ENCODE assay signal across 29 cellular contexts in the genomic region with DNA sequence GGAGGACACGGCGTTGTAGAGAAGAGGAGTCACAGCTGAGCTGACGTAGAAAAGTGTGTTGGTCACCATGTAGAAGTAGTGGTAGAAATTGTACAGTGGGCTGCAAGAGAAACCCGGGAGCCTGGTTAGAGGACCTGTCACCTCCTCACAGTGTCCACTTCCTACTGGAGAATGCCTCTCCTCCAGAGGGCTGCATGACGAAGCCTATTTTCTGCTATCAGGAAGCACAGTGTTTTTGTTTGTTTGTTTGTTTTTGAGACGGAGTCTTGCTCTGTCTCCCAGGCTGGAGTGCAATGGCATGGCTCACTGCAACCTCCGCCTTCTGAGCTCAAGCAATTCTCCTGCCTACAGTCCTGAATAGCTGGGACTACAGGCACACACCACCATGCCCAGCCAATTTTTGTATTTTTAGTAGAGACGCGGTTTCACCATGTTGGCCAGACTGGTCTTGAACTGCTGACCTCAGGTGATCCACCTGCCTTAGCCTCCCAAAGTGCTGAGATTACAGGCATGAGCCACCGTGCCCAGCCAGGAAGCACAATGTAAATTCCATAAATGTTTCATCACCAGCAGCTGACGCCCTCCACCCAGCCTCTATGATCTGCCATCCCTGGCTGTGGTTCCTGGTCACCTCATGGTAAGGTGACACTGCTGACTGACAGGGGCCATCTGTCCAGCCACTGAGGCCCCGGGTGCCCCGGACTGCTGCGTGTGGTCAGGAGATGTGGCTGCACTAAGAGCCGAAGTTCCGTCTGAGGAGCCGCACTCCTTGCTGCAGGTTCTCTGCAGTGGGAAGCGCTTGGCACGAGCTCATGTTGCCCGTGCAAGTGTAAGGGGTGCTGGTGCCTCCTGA. TPM values are rescaled to one million over a fixed set of nuclear protein-coding genes. Genes with fewer than 3 reads are reported as not detected.
A peak's percentile ranks its signal among the peaks of the same experiment; 100 is the strongest.
DNase-seq lines count a peak whose midpoint lies in the region; FAIRE-seq and TF ChIP-seq lines count a peak whose summit lies in the region.
"Had no signal": no experiment of that assay in that cellular context is flagged by ENCODE, and none has a peak within 500 bp of the region (broad histone marks: within the 10 kb centered on the region; RNA-seq: fewer than 3 reads in every experiment).

No MANE protein-coding gene starts in this region.

- TF ChIP-seq POLR2A in spleen (IDR thresholded peaks at IDR 0.05) (no peak), GM12891 (IDR thresholded peaks at IDR 0.05; ENCODE audit: low read depth, low read length) (no peak)

- H3K36me3 ChIP-seq in SJCRH30 (no peaks in the 10 kb centered on the region), spleen (no peaks in the 10 kb centered on the region)
- H3K36me3 ChIP-seq: BLaER1 treated with 17β-estradiol and CSF1 and Interleukin-3, amounts not matched to agents 10 nM and 100 nM; MG63; SJSA1 had no signal

- H3K27ac ChIP-seq in SJCRH30 (no peak overlapping the region), spleen (no peak overlapping the region)
- H3K27ac ChIP-seq: A549; BLaER1 treated with 17β-estradiol and CSF1 and Interleukin-3, amounts not matched to agents 10 nM and 100 nM; GM23248; SJSA1 had no signal

- H3K27me3 ChIP-seq in SJCRH30 (no peaks in the 10 kb centered on the region), spleen (replicated peaks in 1 of 7) (peaks cover 0 to 40% (median 0%) of the 10 kb centered on the region in 7 donors)
- H3K27me3 ChIP-seq: BLaER1 treated with 17β-estradiol and CSF1 and Interleukin-3, amounts not matched to agents 10 nM and 100 nM; MG63 had no signal

- no peak for TF ChIP-seq CTCF in spleen (IDR thresholded peaks at IDR 0.05 in 8 of 11, conservative IDR thresholded peaks at IDR 0.05 in 3 of 11)

- H3K4me1 ChIP-seq in SJCRH30 (peaks cover 20% of the 10 kb centered on the region), spleen (peaks cover 0 to 6% (median 0%) of the 10 kb centered on the region in 6 donors)
- H3K4me1 ChIP-seq: A549, SJSA1 had no signal

- 80 to 89% (median 81%) methylated on average over 16 to 20 of the region's 20 CpGs for WGBS in spleen, 5 donors

- FAIRE-seq in frontal cortex (lab: Jason Lieb, UNC), result no peak
- FAIRE-seq in GM12891 (lab: Jason Lieb, UNC), result no peak
- FAIRE-seq: A549, GM12878 had no signal

- intact Hi-C loops in posterior vena cava (cut with DNase I), result no loop called here
- intact Hi-C loops in spleen (cut with DNase I; ENCODE audit: low total_unique reads), result no loop called here

- peaks cover 7% of the 10 kb centered on the region; the same call in 1 of the 2 replicates for H3K9me3 ChIP-seq in SJCRH30 (replicated peaks)
- peaks cover 0 to 14% (median 7%) of the 10 kb centered on the region in 8 donors for H3K9me3 ChIP-seq in spleen

- DNase-seq in SJCRH30 (peak; percentile 71 to 75), kidney tubule cell (ENCODE audit: low spot score) (peak; percentile 41), posterior vena cava (ENCODE audit: low spot score) (peak; percentile 62), spleen (peak; percentile 53), frontal cortex (ENCODE audit: low spot score in 2 of 2) (no peak), GM12891 (ENCODE audit: insufficient read length, low spot score) (no peak)
- no peak for DNase-seq in activated effector memory CD4-positive, alpha-beta T cell treated with anti-CD3 and anti-CD28 coated beads, Interleukin-2, amount 50 U/mL, for 16 hours
- DNase-seq: AML-193; CD4-positive, alpha-beta T cell; DMS79; EL; GDM1; GM23248; H7; IMR-90; KG1; MG63; NCI-H1105 treated with DMSO at 0.1 percent for 48 hours; NCI-H146; NCI-H1930; NCI-H2107; NCI-H446; NCI-H524 treated with DMSO at 0.1 percent for 48 hours; NCI-H774 had no signal

- H3K4me3 ChIP-seq in SJCRH30, result no peak overlapping the region
- no peak overlapping the region for H3K4me3 ChIP-seq in spleen
- H3K4me3 ChIP-seq: A549; BLaER1 treated with 17β-estradiol and CSF1 and Interleukin-3, amounts not matched to agents 10 nM and 100 nM; GM12878; GM23248; MG63; SJSA1 had no signal

TF ChIP-seq in GM12891, 5 proteins besides CTCF, POLR2A, EP300 and RAD21:
- no peak for TF ChIP-seq POU2F2 (IDR thresholded peaks at IDR 0.05; ENCODE audit: low read depth, low read length)
- no peak for TF ChIP-seq TAF1 (IDR thresholded peaks at IDR 0.05; ENCODE audit: low read depth, low read length)
- no peak for TF ChIP-seq SPI1 (IDR thresholded peaks at IDR 0.05; ENCODE audit: low read depth, low read length)
- no peak for TF ChIP-seq POLR2AphosphoS5 (IDR thresholded peaks at IDR 0.05; ENCODE audit: low read depth, low read length)
- no peak for TF ChIP-seq PAX5 (IDR thresholded peaks at IDR 0.05; ENCODE audit: insufficient read depth, low read length, severe bottlenecking)

RNA-seq across cellular contexts. Expression of gene NTSR2, which starts 11.1 kb away (rescaled TPM):
- total RNA-seq in SJCRH30 (2014; rRNA removed; shearing (Covaris generic)), result not detected in 2 replicates
- total RNA-seq in posterior vena cava, result not detected
- not detected for total RNA-seq in spleen
- polyA plus RNA-seq in spleen, result not detected
- total RNA-seq in frontal cortex, result 0.82 TPM
- not detected for polyA plus RNA-seq in GM12891 (2012; ENCODE audit: low read depth, missing spikeins)
- total RNA-seq: CD4-positive, alpha-beta T cell; GM12878; GM23248; H7; IMR-90; Right ventricle myocardium inferior; SJSA1 had no signal
- polyA plus RNA-seq: A549, GM12878, GM23248, IMR-90 had no signal

Comparison
In these comparisons a context has a peak if more than half of its experiments do, and no peak if none do; other contexts are left out.
1. DNase-seq: peak in SJCRH30 (2 of 2), kidney tubule cell (single experiment), posterior vena cava (single experiment) and spleen (single experiment); none in activated effector memory CD4-positive, alpha-beta T cell treated with anti-CD3 and anti-CD28 coated beads, Interleukin-2, amount 50 U/mL, for 16 hours (single experiment), frontal cortex (0 of 2) and GM12891 (single experiment).